20 cellular contexts compared by ENCODE assay signal in the genomic region with DNA sequence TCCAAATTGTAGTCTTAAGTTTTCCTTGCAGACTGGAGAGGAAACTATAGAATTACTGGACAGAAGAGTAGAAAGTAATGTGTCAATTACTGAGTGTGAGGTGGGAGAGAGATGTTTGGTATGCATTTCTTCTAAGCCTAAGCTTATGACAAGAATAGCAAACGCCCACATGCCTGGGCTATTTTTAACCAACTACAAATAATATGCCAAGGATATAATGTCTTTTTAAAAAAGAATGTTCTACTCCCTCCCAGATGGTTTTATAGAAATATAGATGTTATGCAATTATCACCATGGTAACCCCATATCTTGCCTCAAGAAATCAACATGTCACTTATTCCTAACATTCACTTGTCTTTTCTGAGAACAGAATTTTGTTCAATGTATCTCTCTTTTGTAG.
DNase-seq lines count a peak whose midpoint lies in the region; ATAC-seq and TF ChIP-seq lines count a peak whose summit lies in the region.
"Had no signal": no experiment of that assay in that cellular context is flagged by ENCODE, and none has a peak within 500 bp of the region (broad histone marks: within the 10 kb centered on the region; RNA-seq: fewer than 3 reads in every experiment).

No MANE protein-coding gene starts in this region.

- WGBS in heart left ventricle, 4 donors = 7 to 25% (median 9%) methylated on average over 1 of the region's 1 CpG

- peak in 2 of 4 donors; percentile 65 to 78 for ATAC-seq in heart left ventricle
- ATAC-seq in GM19397 (IDR thresholded peaks at IDR 0.05; ENCODE audit: unreplicated experiment) = no peak
- ATAC-seq: body of pancreas; effector memory CD8-positive, alpha-beta T cell; left lung had no signal

- TF ChIP-seq POLR2A in heart left ventricle (IDR thresholded peaks at IDR 0.05) = no peak

- no peaks in the 10 kb centered on the region for H3K27me3 ChIP-seq in heart left ventricle
- H3K27me3 ChIP-seq: body of pancreas, left lung, MG63, transverse colon had no signal

- intact Hi-C loops in heart left ventricle (cut with DNase I) = no loop called here

- H3K36me3 ChIP-seq in heart left ventricle = no peaks in the 10 kb centered on the region
- H3K36me3 ChIP-seq: left lung, MG63, transverse colon had no signal

- H3K4me1 ChIP-seq in heart left ventricle = peaks cover 0 to 21% (median 5%) of the 10 kb centered on the region in 12 donors
- H3K4me1 ChIP-seq: body of pancreas, left lung, transverse colon had no signal

- no peaks in the 10 kb centered on the region for H3K9me3 ChIP-seq in heart left ventricle
- H3K9me3 ChIP-seq: body of pancreas, left lung, MG63, transverse colon had no signal

- H3K4me3 ChIP-seq in cardiac fibroblast (replicated peaks in 1 of 2; ENCODE audit: low read depth in 2 of 2, low read length in 2 of 2) (no peak overlapping the region), heart left ventricle (no peak overlapping the region), skeletal muscle cell (ENCODE audit: low read depth, low read length) (no peak overlapping the region)
- H3K4me3 ChIP-seq: body of pancreas, left lung, MG63, transverse colon had no signal

- no peak for TF ChIP-seq CTCF in cardiac fibroblast (IDR thresholded peaks at IDR 0.05; ENCODE audit: low read depth, low read length)
- no peak for TF ChIP-seq CTCF in heart left ventricle (IDR thresholded peaks at IDR 0.05)

- DNase-seq in OCI-M1 (lab: John Stamatoyannopoulos, UW) (peak; percentile 31), cardiac fibroblast (ENCODE audit: low read depth in 2 of 2) (peak; percentile 47 to 57), heart left ventricle (no peak), skeletal muscle cell (ENCODE audit: low read depth) (peak; percentile 36), SIG-M5 treated with dmso at 0.1 percent for 504 hours (lab: John Stamatoyannopoulos, UW; ENCODE audit: unreplicated experiment) (no peak), SK-N-DZ (ENCODE audit: low spot score) (no peak)
- no peak for DNase-seq in activated T-cell treated with anti-CD3 and anti-CD28 coated beads, Interleukin-2, amount 50 U/mL, for 1 hour
- DNase-seq: activated naive CD4-positive, alpha-beta T cell; body of pancreas; effector memory CD8-positive, alpha-beta T cell; GDM1; left lung; MG63; NCI-H187; NCI-H446 treated with DMSO at 0.1 percent for 48 hours; NK-92 treated with Interleukin-12 subunit alpha and Interleukin-12 subunit beta, amount 100 ng/mL, for 24 hours; posterior cingulate gyrus; T-helper 9 cell; transverse colon had no signal

- H3K27ac ChIP-seq in heart left ventricle = peak overlapping the region in 11 of 12 donors; percentile 19 to 65 (median 44)
- H3K27ac ChIP-seq: body of pancreas, left lung, transverse colon had no signal

Comparison
In these comparisons a context has a peak if more than half of its experiments do, and no peak if none do; other contexts are left out.
1. DNase-seq: peak in OCI-M1 (single experiment), cardiac fibroblast (2 of 2) and skeletal muscle cell (single experiment); none in heart left ventricle (0 of 5), SIG-M5 treated with dmso at 0.1 percent for 504 hours (single experiment), activated T-cell treated with anti-CD3 and anti-CD28 coated beads, Interleukin-2, amount 50 U/mL, for 1 hour (single experiment) and SK-N-DZ (single experiment).